In genomic region chr11:691710-692590, GRCh38 we compare ENCODE assay signal across 14 cellular contexts. TPM values are rescaled to one million over a fixed set of nuclear protein-coding genes. Genes with fewer than 3 reads are reported as not detected.
DNase-seq lines count a peak whose midpoint lies in the region; ATAC-seq and TF ChIP-seq lines count a peak whose summit lies in the region.
"Had no signal": no experiment of that assay in that cellular context is flagged by ENCODE, and none has a peak within 500 bp of the region (broad histone marks: within the 10 kb centered on the region; RNA-seq: fewer than 3 reads in every experiment).

No MANE protein-coding gene starts in this region.

- no peak for ATAC-seq in activated CD8-positive, alpha-beta memory T cell treated with anti-CD3 and anti-CD28 coated beads, Interleukin-2, amount 10 ng/mL, durations not matched to agents 7 days and 5 days
- ATAC-seq: left lung, PC-3 had no signal

- peaks cover 53% of the 10 kb centered on the region for H3K4me1 Mint-ChIP-seq in activated CD8-positive, alpha-beta memory T cell treated with anti-CD3 and anti-CD28 coated beads, Interleukin-2, amount 10 ng/mL, durations not matched to agents 7 days and 5 days
- H3K4me1 Mint-ChIP-seq in chondrocyte (ENCODE audit: low read depth), result peaks cover 53% of the 10 kb centered on the region
- H3K4me1 Mint-ChIP-seq in progenitor cell of endocrine pancreas (ENCODE audit: low read depth), result peaks cover 13% of the 10 kb centered on the region

- peak overlapping the region; percentile 97 for H3K27ac ChIP-seq in RWPE1
- H3K27ac ChIP-seq: left lung, WERI-Rb-1 had no signal

- H3K9me3 Mint-ChIP-seq in activated CD8-positive, alpha-beta memory T cell treated with anti-CD3 and anti-CD28 coated beads, Interleukin-2, amount 10 ng/mL, durations not matched to agents 7 days and 5 days (ENCODE audit: low read depth), result no peaks in the 10 kb centered on the region
- H3K9me3 Mint-ChIP-seq in chondrocyte (ENCODE audit: low read depth) (no peaks in the 10 kb centered on the region), progenitor cell of endocrine pancreas (ENCODE audit: low read depth) (no peaks in the 10 kb centered on the region)

- no peaks in the 10 kb centered on the region for H3K27me3 Mint-ChIP-seq in activated CD8-positive, alpha-beta memory T cell treated with anti-CD3 and anti-CD28 coated beads, Interleukin-2, amount 10 ng/mL, durations not matched to agents 7 days and 5 days
- H3K27me3 Mint-ChIP-seq in chondrocyte (ENCODE audit: low read depth), result no peaks in the 10 kb centered on the region
- no peaks in the 10 kb centered on the region for H3K27me3 Mint-ChIP-seq in progenitor cell of endocrine pancreas

- DNase-seq in activated CD8-positive, alpha-beta memory T cell treated with anti-CD3 and anti-CD28 coated beads, Interleukin-2, amount 10 ng/mL, durations not matched to agents 7 days and 5 days, result no peak
- no peak for DNase-seq in activated CD8-positive, alpha-beta memory T cell treated with anti-CD3 and anti-CD28 coated beads for 24 hours
- DNase-seq in RWPE1 (ENCODE audit: low spot score) (no peak), chondrocyte (ENCODE audit: low spot score) (no peak), progenitor cell of endocrine pancreas (ENCODE audit: low spot score, unreplicated experiment) (no peak), ureter (ENCODE audit: low spot score) (no peak), SKM-1 (lab: John Stamatoyannopoulos, UW; ENCODE audit: unreplicated experiment) (no peak)
- no peak for DNase-seq in stimulated activated CD4-positive, alpha-beta T cell treated with anti-CD3 and anti-CD28 coated beads, Interleukin-2, amount 100 ng/mL, for 24 hours
- DNase-seq: left lung, NCI-H1694 treated with DMSO at 0.1 percent for 48 hours, NCI-H524 treated with DMSO at 0.1 percent for 48 hours, PC-3, SK-N-SH, WERI-Rb-1 had no signal

- POLR2A ChIA-PET in RWPE1 (lab: Yijun Ruan, JAX; ENCODE audit: low non-redundant PET), result no interaction called here

- peaks cover 9% of the 10 kb centered on the region for H3K36me3 Mint-ChIP-seq in activated CD8-positive, alpha-beta memory T cell treated with anti-CD3 and anti-CD28 coated beads, Interleukin-2, amount 10 ng/mL, durations not matched to agents 7 days and 5 days
- H3K36me3 Mint-ChIP-seq in chondrocyte (ENCODE audit: low read depth) (peaks cover 12% of the 10 kb centered on the region), progenitor cell of endocrine pancreas (ENCODE audit: insufficient read depth) (peaks cover 12% of the 10 kb centered on the region)

- no peak overlapping the region for H3K4me3 Mint-ChIP-seq in activated CD8-positive, alpha-beta memory T cell treated with anti-CD3 and anti-CD28 coated beads, Interleukin-2, amount 10 ng/mL, durations not matched to agents 7 days and 5 days
- H3K4me3 Mint-ChIP-seq in chondrocyte (ENCODE audit: unreplicated experiment), result no peak overlapping the region
- no peak overlapping the region for H3K4me3 Mint-ChIP-seq in progenitor cell of endocrine pancreas (ENCODE audit: low read depth)

- H3K27ac Mint-ChIP-seq in activated CD8-positive, alpha-beta memory T cell treated with anti-CD3 and anti-CD28 coated beads, Interleukin-2, amount 10 ng/mL, durations not matched to agents 7 days and 5 days, result peak overlapping the region; percentile 42
- peak overlapping the region; percentile 97 for H3K27ac Mint-ChIP-seq in chondrocyte (ENCODE audit: unreplicated experiment)
- peak overlapping the region; percentile 30 for H3K27ac Mint-ChIP-seq in progenitor cell of endocrine pancreas

- TF ChIP-seq CTCF in RWPE1 (conservative IDR thresholded peaks at IDR 0.05; ENCODE audit: low read depth) (no peak), chondrocyte (IDR thresholded peaks at IDR 0.05) (no peak), progenitor cell of endocrine pancreas (IDR thresholded peaks at IDR 0.05; ENCODE audit: unreplicated experiment) (no peak)

- CTCF ChIA-PET in activated CD8-positive, alpha-beta memory T cell treated with anti-CD3 and anti-CD28 coated beads, Interleukin-2, amount 10 ng/mL, durations not matched to agents 7 days and 5 days (lab: Charles Lee), result interaction anchor here (0.8 to 1.0 kb wide), 2 partner anchors 34 to 36 kb away, joined by 3 read pairs; no protein-coding TSS in a partner anchor
- CTCF ChIA-PET in RWPE1 (lab: Yijun Ruan, JAX), result interaction anchor here (0.6 to 1.4 kb wide), 2 partner anchors 18 to 31 kb away, joined by 3 to 7 read pairs; no protein-coding TSS in a partner anchor

RNA-seq across cellular contexts. Expression of gene DEAF1, which starts 3.1 kb away (rescaled TPM):
- total RNA-seq in activated CD8-positive, alpha-beta memory T cell treated with anti-CD3 and anti-CD28 coated beads, Interleukin-2, amount 10 ng/mL, durations not matched to agents 7 days and 5 days, result 10 to 100 TPM; 39.0 to 40.1 TPM
- total RNA-seq in chondrocyte (67.6 to 70.4 TPM (median 67.9 TPM) in 3 replicates), progenitor cell of endocrine pancreas (49.2 and 57.0 TPM in 2 replicates), ureter (36.9 TPM)

RNA-seq across cellular contexts. Expression of gene TMEM80, which starts 3.7 kb away (rescaled TPM):
- total RNA-seq in activated CD8-positive, alpha-beta memory T cell treated with anti-CD3 and anti-CD28 coated beads, Interleukin-2, amount 10 ng/mL, durations not matched to agents 7 days and 5 days, result 10 to 100 TPM; 23.5 to 26.0 TPM
- total RNA-seq in chondrocyte (16.9 to 31.3 TPM (median 20.3 TPM) in 3 replicates), progenitor cell of endocrine pancreas (29.4 and 32.6 TPM in 2 replicates), ureter (32.5 TPM)

RNA-seq across cellular contexts. Expression of gene EPS8L2, which starts 14.1 kb away (rescaled TPM):
- total RNA-seq in activated CD8-positive, alpha-beta memory T cell treated with anti-CD3 and anti-CD28 coated beads, Interleukin-2, amount 10 ng/mL, durations not matched to agents 7 days and 5 days, result 10 to 100 TPM; 17.4 to 20.2 TPM
- total RNA-seq in chondrocyte (17.2 to 51.6 TPM (median 45.7 TPM) in 3 replicates), progenitor cell of endocrine pancreas (100.0 and 111 TPM in 2 replicates), ureter (156 TPM)

RNA-seq across cellular contexts. Expression of gene DRD4, which starts 54.9 kb away (rescaled TPM):
- under 1 TPM; 0.16 to 0.41 TPM for total RNA-seq in activated CD8-positive, alpha-beta memory T cell treated with anti-CD3 and anti-CD28 coated beads, Interleukin-2, amount 10 ng/mL, durations not matched to agents 7 days and 5 days
- 0.55 to 1.7 TPM (median 1.00 TPM) in 3 replicates for total RNA-seq in chondrocyte
- total RNA-seq in progenitor cell of endocrine pancreas, result 1.1 and 2.7 TPM in 2 replicates
- 2.6 TPM for total RNA-seq in ureter

RNA-seq across cellular contexts. Expression of gene TALDO1, which starts 55.3 kb away (rescaled TPM):
- total RNA-seq in activated CD8-positive, alpha-beta memory T cell treated with anti-CD3 and anti-CD28 coated beads, Interleukin-2, amount 10 ng/mL, durations not matched to agents 7 days and 5 days, result 100 to 1,000 TPM; 249 to 293 TPM
- 128 to 227 TPM (median 151 TPM) in 3 replicates for total RNA-seq in chondrocyte
- total RNA-seq in progenitor cell of endocrine pancreas, result 112 and 120 TPM in 2 replicates
- 172 TPM for total RNA-seq in ureter

Comparison
In these comparisons a context has a peak if more than half of its experiments do, and no peak if none do; other contexts are left out.
1. H3K27ac Mint-ChIP-seq: peak in every context shown above with its lines; median percentile 97 in chondrocyte; 42 in activated CD8-positive, alpha-beta memory T cell treated with anti-CD3 and anti-CD28 coated beads, Interleukin-2, amount 10 ng/mL, durations not matched to agents 7 days and 5 days; 30 in progenitor cell of endocrine pancreas.